7 cellular contexts compared by ENCODE assay signal in genomic region chr4:70901607-70901983, GRCh38. TPM values are rescaled to one million over a fixed set of nuclear protein-coding genes. Genes with fewer than 3 reads are reported as not detected.
DNase-seq lines count a peak whose midpoint lies in the region; ATAC-seq and TF ChIP-seq lines count a peak whose summit lies in the region.

No MANE protein-coding gene starts in this region.

- H3K9me3 Mint-ChIP-seq in T-helper 1 cell treated with Interleukin-12 subunit alpha and Interleukin-12 subunit beta and Interleukin-4 antibody, amounts not matched to agents 30 μg/mL and 1 μg/mL, for 36 hours: no peaks in the 10 kb centered on the region

- H3K36me3 Mint-ChIP-seq in T-helper 1 cell treated with Interleukin-12 subunit alpha and Interleukin-12 subunit beta and Interleukin-4 antibody, amounts not matched to agents 30 μg/mL and 1 μg/mL, for 36 hours (ENCODE audit: low read depth): peaks cover 10% of the 10 kb centered on the region

- 8 to 33% methylated on average over 2 to 3 of the region's 8 CpGs for WGBS in gastroesophageal sphincter (ENCODE audit: low coverage in 1 of 2), 2 donors

- peak overlapping the region; percentile 87 for H3K27ac Mint-ChIP-seq in T-helper 1 cell treated with Interleukin-12 subunit alpha and Interleukin-12 subunit beta and Interleukin-4 antibody, amounts not matched to agents 30 μg/mL and 1 μg/mL, for 36 hours

- H3K4me3 Mint-ChIP-seq in T-helper 1 cell treated with Interleukin-12 subunit alpha and Interleukin-12 subunit beta and Interleukin-4 antibody, amounts not matched to agents 30 μg/mL and 1 μg/mL, for 36 hours: peak overlapping the region; percentile 98

- DNase-seq in DMS153 treated with DMSO at 0.1 percent for 48 hours (lab: John Stamatoyannopoulos, UW; ENCODE audit: unreplicated experiment) (no peak), H4 (ENCODE audit: low spot score) (no peak), retina (no peak)

- peaks cover 18% of the 10 kb centered on the region for H3K4me1 Mint-ChIP-seq in T-helper 1 cell treated with Interleukin-12 subunit alpha and Interleukin-12 subunit beta and Interleukin-4 antibody, amounts not matched to agents 30 μg/mL and 1 μg/mL, for 36 hours (ENCODE audit: low read depth)

- CTCF ChIA-PET in HEK293 (lab: Yijun Ruan, JAX): no interaction called here

- H3K4me1 ChIP-seq in HEK293 (ENCODE audit: control insufficient read depth, insufficient read depth, low read length) (no peaks in the 10 kb centered on the region), gastroesophageal sphincter (peaks cover 0 to 29% (median 0%) of the 10 kb centered on the region in 3 donors)

- H3K27ac ChIP-seq in HEK293 (ENCODE audit: extremely low read depth, low read depth, low read length) (peak overlapping the region; percentile 19; the same call in 1 of the 2 replicates), gastroesophageal sphincter (peak overlapping the region; percentile 93 to 95 (median 94)), skin epidermis (peak overlapping the region; percentile 63 to 95 (median 89))

- no peak for TF ChIP-seq CTCF in HEK293 (tag by site-specific recombination; IDR thresholded peaks at IDR 0.05)
- TF ChIP-seq CTCF in gastroesophageal sphincter (IDR thresholded peaks at IDR 0.05): no peak

- no peaks in the 10 kb centered on the region for H3K9me3 ChIP-seq in HEK293 (ENCODE audit: control insufficient read depth, insufficient read depth, low read depth, low read length)
- no peaks in the 10 kb centered on the region for H3K9me3 ChIP-seq in gastroesophageal sphincter

- H3K27me3 ChIP-seq in gastroesophageal sphincter: no peaks in the 10 kb centered on the region

- no peaks in the 10 kb centered on the region for H3K27me3 Mint-ChIP-seq in T-helper 1 cell treated with Interleukin-12 subunit alpha and Interleukin-12 subunit beta and Interleukin-4 antibody, amounts not matched to agents 30 μg/mL and 1 μg/mL, for 36 hours (ENCODE audit: low read depth)

- POLR2A ChIA-PET in HEK293 (lab: Yijun Ruan, JAX): interaction anchor here (0.8 to 2.7 kb wide), 3 partner anchors 62 to 196 kb away, joined by 3 to 16 read pairs (median 9); partner anchors contain the start of genes DCK and GRSF1

- no peak for TF ChIP-seq EP300 in gastroesophageal sphincter (IDR thresholded peaks at IDR 0.05)

- peaks cover 0 to 18% of the 10 kb centered on the region in 2 experiments; a peak in 2 of 3 replicates for H3K36me3 ChIP-seq in HEK293 (ENCODE audit: control insufficient read depth in 2 of 2, insufficient read depth in 1 of 2, low read length in 2 of 2)
- peaks cover 0 to 9% of the 10 kb centered on the region in 2 donors for H3K36me3 ChIP-seq in gastroesophageal sphincter

- H3K4me3 ChIP-seq in HEK293 (ENCODE audit: low read depth, low read length) (peak overlapping the region; percentile 82), gastroesophageal sphincter (peak overlapping the region; percentile 78 to 94), skin epidermis (peak overlapping the region; percentile 82 to 94 (median 86))

- no peak for TF ChIP-seq POLR2A in gastroesophageal sphincter (IDR thresholded peaks at IDR 0.05)

- ATAC-seq in gastroesophageal sphincter: no peak

TF ChIP-seq in HEK293, 187 proteins besides CTCF, POLR2A, EP300 and RAD21:
- TF ChIP-seq MYNN (tag by site-specific recombination; IDR thresholded peaks at IDR 0.05; ENCODE audit: borderline replicate concordance) (peak; percentile 85), ZNF140 (tag by site-specific recombination; IDR thresholded peaks at IDR 0.05) (no peak)
TF ChIP-seq in HEK293: peak in this region for 1.

RNA-seq across cellular contexts. Expression of gene MOB1B, which starts 0.6 kb away (rescaled TPM):
- 10 to 100 TPM; 19.6 to 31.5 (median 26.2) TPM for total RNA-seq in gastroesophageal sphincter
- total RNA-seq in H4 (2014; rRNA removed; shearing (Covaris generic)): 5.9 and 6.0 TPM in 2 replicates

Comparison
In these comparisons a context has a peak if more than half of its experiments do, and no peak if none do; other contexts are left out.
1. H3K27ac ChIP-seq: peak in every context shown above with its lines; median percentile 94 in gastroesophageal sphincter; 89 in skin epidermis; 19 in HEK293.